8 cellular contexts compared by ENCODE assay signal in genomic region chr2:230327418-230328154, GRCh38. TPM values are rescaled to one million over a fixed set of nuclear protein-coding genes. Genes with fewer than 3 reads are reported as not detected.
A peak's percentile ranks its signal among the peaks of the same experiment; 100 is the strongest.
DNase-seq lines count a peak whose midpoint lies in the region; ATAC-seq and TF ChIP-seq lines count a peak whose summit lies in the region.

No MANE protein-coding gene starts in this region.

- no peak for TF ChIP-seq CTCF in fibroblast of lung (conservative IDR thresholded peaks at IDR 0.05 in 1 of 2, IDR thresholded peaks at IDR 0.05 in 1 of 2; ENCODE audit: low read depth in 1 of 2, low read length in 2 of 2)

- peak; percentile 42 to 54 for ATAC-seq in activated T-cell treated with anti-CD3 and anti-CD28 coated beads, Interleukin-2, amount 50 U/mL, for 4 hours
- ATAC-seq in HG03066 (IDR thresholded peaks at IDR 0.05; ENCODE audit: low read depth, unreplicated experiment): peak; percentile 59

- peak overlapping the region; percentile 73 for H3K4me2 ChIP-seq in fibroblast of lung (ENCODE audit: extremely low read depth, insufficient read depth, low read length)

- H3K27ac ChIP-seq in fibroblast of lung (ENCODE audit: insufficient read depth, low read length): peak overlapping the region; percentile 94

- H3K9me3 Mint-ChIP-seq in activated T-cell treated with anti-CD3 and anti-CD28 coated beads, Interleukin-2, amount 50 U/mL, for 4 hours: no peaks in the 10 kb centered on the region

- peaks cover 74% of the 10 kb centered on the region for H3K4me1 Mint-ChIP-seq in activated T-cell treated with anti-CD3 and anti-CD28 coated beads, Interleukin-2, amount 50 U/mL, for 4 hours (ENCODE audit: low read depth)

- peaks cover 10% of the 10 kb centered on the region for H3K79me2 ChIP-seq in fibroblast of lung (ENCODE audit: control insufficient read depth, insufficient read depth, low read length)

- no peaks in the 10 kb centered on the region for H3K27me3 ChIP-seq in fibroblast of lung (ENCODE audit: control insufficient read depth, insufficient read depth, low read length)

- H3K36me3 Mint-ChIP-seq in activated T-cell treated with anti-CD3 and anti-CD28 coated beads, Interleukin-2, amount 50 U/mL, for 4 hours (ENCODE audit: insufficient read depth): peaks cover 25% of the 10 kb centered on the region

- H3K9me3 ChIP-seq in fibroblast of lung (ENCODE audit: control insufficient read depth, insufficient read depth, low read depth, low read length): no peaks in the 10 kb centered on the region

- H3K27me3 Mint-ChIP-seq in activated T-cell treated with anti-CD3 and anti-CD28 coated beads, Interleukin-2, amount 50 U/mL, for 4 hours (ENCODE audit: low read depth): no peaks in the 10 kb centered on the region

- peak overlapping the region; percentile 90 for H2AFZ ChIP-seq in fibroblast of lung (ENCODE audit: low read length)

- no peaks in the 10 kb centered on the region for H3K4me1 ChIP-seq in fibroblast of lung (ENCODE audit: control insufficient read depth, extremely low read depth, insufficient read depth, low read length)

- DNase-seq in activated T-cell treated with anti-CD3 and anti-CD28 coated beads, Interleukin-2, amount 50 U/mL, for 4 hours: no peak
- DNase-seq in activated T-cell treated with anti-CD3 and anti-CD28 coated beads for 4 hours (no peak), RKO (ENCODE audit: low spot score) (peak; percentile 32), fibroblast of lung (ENCODE audit: low read depth in 2 of 2) (peak in 1 of 2 donors; percentile 6), skeletal muscle cell (ENCODE audit: low read depth) (no peak), inferior parietal cortex (ENCODE audit: extremely low spot score) (no peak), KG1 (lab: John Stamatoyannopoulos, UW) (no peak)

- no peaks in the 10 kb centered on the region for H3K36me3 ChIP-seq in fibroblast of lung (ENCODE audit: control insufficient read depth, insufficient read depth, low read length)

- no peaks in the 10 kb centered on the region for H4K20me1 ChIP-seq in fibroblast of lung (ENCODE audit: control insufficient read depth, extremely low read depth, insufficient read depth, low read length)

- peak overlapping the region; percentile 49 to 71 (median 60) for H3K4me3 ChIP-seq in fibroblast of lung (replicated peaks in 1 of 4; ENCODE audit: control extremely low read depth in 1 of 4, insufficient read depth in 1 of 4, low read depth in 3 of 4, low read length in 4 of 4)
- H3K4me3 ChIP-seq in skeletal muscle cell (ENCODE audit: low read depth, low read length): peak overlapping the region; percentile 53

- peak overlapping the region; percentile 90 for H3K4me3 Mint-ChIP-seq in activated T-cell treated with anti-CD3 and anti-CD28 coated beads, Interleukin-2, amount 50 U/mL, for 4 hours

- peak overlapping the region; percentile 48 for H3K9ac ChIP-seq in fibroblast of lung (ENCODE audit: insufficient read depth, low read length)

RNA-seq across cellular contexts. Expression of gene SP140L, which starts 0.6 kb away (rescaled TPM):
- 10 to 100 TPM; 24.1 to 30.3 (median 28.7) TPM for total RNA-seq in activated T-cell treated with anti-CD3 and anti-CD28 coated beads, Interleukin-2, amount 50 U/mL, for 4 hours
- total RNA-seq in fibroblast of lung: 9.8 and 10.9 TPM in 2 replicates
- polyA plus RNA-seq in fibroblast of lung: 15.7 and 16.9 TPM in 2 replicates
- 15.3 and 16.3 TPM in 2 replicates for polyA plus RNA-seq in fibroblast of lung (2012)
- polyA minus RNA-seq in fibroblast of lung (ENCODE audit: low replicate concordance): 6.7 and 9.4 TPM in 2 replicates
